In genomic region chr14:69263364-69263763, GRCh38 we compare ENCODE assay signal across 11 cellular contexts. TPM values are rescaled to one million over a fixed set of nuclear protein-coding genes. Genes with fewer than 3 reads are reported as not detected.
DNase-seq lines count a peak whose midpoint lies in the region; ATAC-seq and TF ChIP-seq lines count a peak whose summit lies in the region.
"Had no signal": no experiment of that assay in that cellular context is flagged by ENCODE, and none has a peak within 500 bp of the region (broad histone marks: within the 10 kb centered on the region; RNA-seq: fewer than 3 reads in every experiment).

No MANE protein-coding gene starts in this region.

- H3K4me1 Mint-ChIP-seq in MCF 10A (ENCODE audit: insufficient read depth, unreplicated experiment) (no peaks in the 10 kb centered on the region), T-cell (peaks cover 6 to 17% (median 11%) of the 10 kb centered on the region in 3 donors)

- intact Hi-C loops in MCF 10A (cut with micrococcal nuclease), result no loop called here

- H3K9me3 Mint-ChIP-seq in MCF 10A (ENCODE audit: unreplicated experiment) (no peaks in the 10 kb centered on the region), T-cell (no peaks in the 10 kb centered on the region)
- H3K9me3 Mint-ChIP-seq: T-helper 1 cell treated with Interleukin-12 subunit alpha and Interleukin-12 subunit beta and Interleukin-4 antibody, amounts not matched to agents 30 μg/mL and 1 μg/mL, for 36 hours had no signal

- H3K27ac ChIP-seq in AG04450 (ENCODE audit: low read depth, low read length) (no peak overlapping the region), lung (ENCODE audit: low read depth in 1 of 2, low read length in 1 of 2) (no peak overlapping the region)

- DNase-seq in AG04450 (ENCODE audit: low read depth, low spot score) (peak; percentile 59), NB4 (ENCODE audit: low read depth) (peak; percentile 50), MCF 10A (ENCODE audit: unreplicated experiment) (peak; percentile 66), lung (ENCODE audit: low spot score) (no peak), T-cell (no peak), DMS153 (lab: John Stamatoyannopoulos, UW) (no peak)
- DNase-seq: kidney had no signal

- peaks cover 52% of the 10 kb centered on the region for H3K27me3 Mint-ChIP-seq in MCF 10A (ENCODE audit: insufficient read depth, unreplicated experiment)
- peaks cover 32 to 57% of the 10 kb centered on the region in 2 donors for H3K27me3 Mint-ChIP-seq in T-cell

- TF ChIP-seq CTCF in AG04450 (IDR thresholded peaks at IDR 0.05; ENCODE audit: low read depth, low read length) (no peak), NB4 (IDR thresholded peaks at IDR 0.05; ENCODE audit: low read depth, low read length) (no peak), MCF 10A (IDR thresholded peaks at IDR 0.05; ENCODE audit: unreplicated experiment) (no peak), lung (IDR thresholded peaks at IDR 0.05; ENCODE audit: control extremely low read depth, extremely low read depth) (no peak)

- no TSS peak for BruUV-seq in MCF 10A (replicated peaks; lab: Mats Ljungman, UMichigan)

- 81 to 82% methylated on average over 6 of the region's 6 CpGs for WGBS in lung, 2 donors

- H3K4me1 ChIP-seq in lung (ENCODE audit: control insufficient read depth in 2 of 2, insufficient read depth in 2 of 2, low read length in 2 of 2), result peaks cover 11 to 12% of the 10 kb centered on the region in 2 donors

- no peak overlapping the region for H3K27ac Mint-ChIP-seq in MCF 10A (ENCODE audit: low read depth, unreplicated experiment)
- H3K27ac Mint-ChIP-seq in T-cell, result no peak overlapping the region
- H3K27ac Mint-ChIP-seq: T-helper 1 cell treated with Interleukin-12 subunit alpha and Interleukin-12 subunit beta and Interleukin-4 antibody, amounts not matched to agents 30 μg/mL and 1 μg/mL, for 36 hours had no signal

- no peaks in the 10 kb centered on the region for H3K36me3 Mint-ChIP-seq in MCF 10A (ENCODE audit: insufficient read depth, unreplicated experiment)
- H3K36me3 Mint-ChIP-seq in T-cell, result no peaks in the 10 kb centered on the region

- POLR2A ChIA-PET in AG04450 (lab: Yijun Ruan, JAX) (interaction anchor here (0.8 kb wide), 2 partner anchors 54 to 113 kb away, joined by 3 read pairs; no protein-coding TSS in a partner anchor), MCF 10A (lab: Yijun Ruan, JAX) (no interaction called here), T-cell (lab: Charles Lee) (interaction anchor here in 1 of 2 donors (0.6 kb wide), 1 partner anchor 122 kb away, joined by 12 read pairs; no protein-coding TSS in a partner anchor)

- no peak for TF ChIP-seq POLR2A in NB4 (IDR thresholded peaks at IDR 0.05; ENCODE audit: extremely low read depth, insufficient read length)

- no peak overlapping the region for H3K4me3 Mint-ChIP-seq in MCF 10A (ENCODE audit: unreplicated experiment)
- no peak overlapping the region for H3K4me3 Mint-ChIP-seq in T-cell
- H3K4me3 Mint-ChIP-seq: T-helper 1 cell treated with Interleukin-12 subunit alpha and Interleukin-12 subunit beta and Interleukin-4 antibody, amounts not matched to agents 30 μg/mL and 1 μg/mL, for 36 hours had no signal

- ATAC-seq in lung (ENCODE audit: insufficient read depth, low FRiP score) (peak; percentile 58), GM18868 (IDR thresholded peaks at IDR 0.05; ENCODE audit: unreplicated experiment) (no peak), T-cell (replicated peaks in 1 of 4) (no peak), GM19023 (IDR thresholded peaks at IDR 0.05; ENCODE audit: unreplicated experiment) (no peak)

- H3K27me3 ChIP-seq in AG04450 (ENCODE audit: control insufficient read depth, insufficient read depth, low read length), result peaks cover 29% of the 10 kb centered on the region
- no peaks in the 10 kb centered on the region for H3K27me3 ChIP-seq in lung (ENCODE audit: control insufficient read depth, insufficient read depth)

- H3K36me3 ChIP-seq in lung (ENCODE audit: control insufficient read depth in 2 of 2, insufficient read depth in 2 of 2, low read length in 2 of 2), result no peaks in the 10 kb centered on the region

- no peaks in the 10 kb centered on the region for H3K9me3 ChIP-seq in AG04450 (ENCODE audit: control insufficient read depth, insufficient read depth, low read length)
- H3K9me3 ChIP-seq in lung (ENCODE audit: control insufficient read depth in 2 of 2, insufficient read depth in 1 of 2, low read length in 1 of 2), result no peaks in the 10 kb centered on the region

- H3K4me3 ChIP-seq in AG04450 (ENCODE audit: low read depth, low read length), result no peak overlapping the region
- no peak overlapping the region for H3K4me3 ChIP-seq in NB4 (ENCODE audit: low read depth, low read length)
- H3K4me3 ChIP-seq in lung, result no peak overlapping the region

- CTCF ChIA-PET in AG04450 (lab: Charles Lee), result interaction anchor here (2.6 kb wide), 1 partner anchor 20 kb away, joined by 9 read pairs; no protein-coding TSS in a partner anchor
- CTCF ChIA-PET in MCF 10A (lab: Yijun Ruan, JAX), result interaction anchor here (0.6 to 0.8 kb wide), 2 partner anchors 27 to 311 kb away, joined by 3 read pairs; partner anchors contain the start of gene CCDC177
- CTCF ChIA-PET in T-cell (lab: Charles Lee), result no interaction called here

RNA-seq across cellular contexts. Expression of gene GALNT16, which starts 3.4 kb away (rescaled TPM):
- polyA plus RNA-seq in AG04450 (2011; rRNA removed) (1.3 and 1.6 TPM in 2 replicates), lung (1 to 10 TPM in 1 of 2 donors, under 1 TPM in 1; 0.27 to 1.3 TPM)
- 1.1 and 1.5 TPM in 2 replicates for polyA minus RNA-seq in AG04450 (2011; rRNA and poly(A)+ RNA removed)
- total RNA-seq in MCF 10A (2022) (not detected in 2 replicates), lung (1 to 10 TPM; 1.5 to 4.1 TPM), T-cell (under 1 TPM in 2 of 5 donors, not detected in 3; 0.13 to 0.46 TPM)
- total RNA-seq: HT-29 had no signal

Comparison
In these comparisons a context has a peak if more than half of its experiments do, and no peak if none do; other contexts are left out.
1. DNase-seq: peak in AG04450 (single experiment), NB4 (single experiment) and MCF 10A (single experiment); none in lung (single experiment), T-cell (0 of 34) and DMS153 (single experiment).
2. CTCF ChIA-PET loops: an anchor here in AG04450 (2.6 kb wide) and MCF 10A (0.6 to 0.8 kb wide); none called in T-cell.